27 cellular contexts compared by ENCODE assay signal in genomic region chr16:81547919-81548216, GRCh38.
"Had no signal": no experiment of that assay in that cellular context is flagged by ENCODE, and none has a peak within 500 bp of the region (broad histone marks: within the 10 kb centered on the region; RNA-seq: fewer than 3 reads in every experiment).

No MANE protein-coding gene starts in this region.

- H3K4me3 ChIP-seq: breast epithelium, MG63 had no signal

- H3K4me2 ChIP-seq: KMS-11 had no signal

- H3K27ac ChIP-seq: breast epithelium, KMS-11 had no signal

- H3K9ac ChIP-seq: KMS-11 had no signal

- H3K27ac Mint-ChIP-seq: activated B cell treated with CpG ODN at 0.5 μM for 24 hours; activated CD4-positive, alpha-beta T cell treated with anti-CD3 and anti-CD28 coated beads, Interleukin-2, amount 10 ng/mL, durations not matched to agents 24 days and 14 days; activated CD8-positive, alpha-beta memory T cell treated with anti-CD3 and anti-CD28 coated beads, Interleukin-2, amount 10 ng/mL, durations not matched to agents 7 days and 5 days; activated naive CD4-positive, alpha-beta T cell treated with anti-CD3 and anti-CD28 coated beads, Interleukin-2, amount 50 U/mL, for 24 hours; activated T-cell treated with anti-CD3 and anti-CD28 coated beads, Interleukin-2, amount 50 U/mL, for 24 hours; activated T-helper 1 cell treated with anti-CD3 and anti-CD28 coated beads, Interleukin-12 subunit alpha, Interleukin-12 subunit beta, Interleukin-2, Interleukin-4 antibody, amounts not matched to agents 30 ng/mL and 10 ng/mL and 1 ng/mL, durations not matched to agents 14 hours and 24 hours and 36 hours; T-helper 17 cell had no signal

- H3K36me3 ChIP-seq: breast epithelium, MG63 had no signal

- H3K9me3 Mint-ChIP-seq: activated B cell treated with CpG ODN at 0.5 μM for 24 hours; activated CD4-positive, alpha-beta T cell treated with anti-CD3 and anti-CD28 coated beads, Interleukin-2, amount 10 ng/mL, durations not matched to agents 24 days and 14 days; activated naive CD4-positive, alpha-beta T cell treated with anti-CD3 and anti-CD28 coated beads, Interleukin-2, amount 50 U/mL, for 24 hours; activated T-cell treated with anti-CD3 and anti-CD28 coated beads, Interleukin-2, amount 50 U/mL, for 24 hours; activated T-helper 1 cell treated with anti-CD3 and anti-CD28 coated beads, Interleukin-12 subunit alpha, Interleukin-12 subunit beta, Interleukin-2, Interleukin-4 antibody, amounts not matched to agents 30 ng/mL and 10 ng/mL and 1 ng/mL, durations not matched to agents 14 hours and 24 hours and 36 hours had no signal

- H3K27me3 ChIP-seq: breast epithelium, MG63 had no signal

- DNase-seq: activated B cell treated with CpG ODN at 0.5 μM for 24 hours; activated CD4-positive, alpha-beta T cell treated with anti-CD3 and anti-CD28 coated beads for 1 hour; activated CD4-positive, alpha-beta T cell treated with anti-CD3 and anti-CD28 coated beads, Interleukin-2, amount 10 ng/mL, durations not matched to agents 24 days and 14 days; activated CD4-positive, alpha-beta T cell treated with anti-CD3 and anti-CD28 coated beads, Interleukin-2, amount 50 U/mL, for 48 hours; activated CD8-positive, alpha-beta memory T cell treated with anti-CD3 and anti-CD28 coated beads, Interleukin-2, amount 10 ng/mL, durations not matched to agents 7 days and 5 days; activated effector memory CD4-positive, alpha-beta T cell treated with Interleukin-2 at 50 U/mL for 16 hours; activated naive CD4-positive, alpha-beta T cell; activated T-cell treated with anti-CD3 and anti-CD28 coated beads, Interleukin-2, amount 50 U/mL, for 24 hours; caudate nucleus; MG63; NCI-H1092 treated with DMSO at 0.1 percent for 48 hours; NCI-H1417 treated with DMSO at 0.1 percent for 48 hours; NCI-H1694 treated with DMSO at 0.1 percent for 48 hours; NCI-H2081; NCI-H2171 treated with DMSO at 0.1 percent for 48 hours; NCI-H345; NCI-H510A; NCI-H526 treated with DMSO at 0.1 percent for 48 hours; NK-92 treated with Interleukin-12 subunit alpha and Interleukin-12 subunit beta, amount 100 ng/mL, for 24 hours; OCI-M1; SHP77; T-helper 17 cell; T1000 had no signal

- H3K27me3 Mint-ChIP-seq: activated B cell treated with CpG ODN at 0.5 μM for 24 hours; activated CD4-positive, alpha-beta T cell treated with anti-CD3 and anti-CD28 coated beads, Interleukin-2, amount 10 ng/mL, durations not matched to agents 24 days and 14 days; activated CD8-positive, alpha-beta memory T cell treated with anti-CD3 and anti-CD28 coated beads, Interleukin-2, amount 10 ng/mL, durations not matched to agents 7 days and 5 days; activated naive CD4-positive, alpha-beta T cell treated with anti-CD3 and anti-CD28 coated beads, Interleukin-2, amount 50 U/mL, for 24 hours; activated T-cell treated with anti-CD3 and anti-CD28 coated beads, Interleukin-2, amount 50 U/mL, for 24 hours; T-helper 17 cell had no signal

- H3K36me3 Mint-ChIP-seq: activated CD8-positive, alpha-beta memory T cell treated with anti-CD3 and anti-CD28 coated beads, Interleukin-2, amount 10 ng/mL, durations not matched to agents 7 days and 5 days had no signal

- H3K9me3 ChIP-seq: breast epithelium, MG63 had no signal

- H3K4me3 Mint-ChIP-seq: activated B cell treated with CpG ODN at 0.5 μM for 24 hours; activated CD4-positive, alpha-beta T cell treated with anti-CD3 and anti-CD28 coated beads, Interleukin-2, amount 10 ng/mL, durations not matched to agents 24 days and 14 days; activated CD8-positive, alpha-beta memory T cell treated with anti-CD3 and anti-CD28 coated beads, Interleukin-2, amount 10 ng/mL, durations not matched to agents 7 days and 5 days; activated naive CD4-positive, alpha-beta T cell treated with anti-CD3 and anti-CD28 coated beads, Interleukin-2, amount 50 U/mL, for 24 hours; activated T-cell treated with anti-CD3 and anti-CD28 coated beads, Interleukin-2, amount 50 U/mL, for 24 hours; activated T-helper 1 cell treated with anti-CD3 and anti-CD28 coated beads, Interleukin-12 subunit alpha, Interleukin-12 subunit beta, Interleukin-2, Interleukin-4 antibody, amounts not matched to agents 30 ng/mL and 10 ng/mL and 1 ng/mL, durations not matched to agents 14 hours and 24 hours and 36 hours; T-helper 17 cell had no signal
